In the genomic region with DNA sequence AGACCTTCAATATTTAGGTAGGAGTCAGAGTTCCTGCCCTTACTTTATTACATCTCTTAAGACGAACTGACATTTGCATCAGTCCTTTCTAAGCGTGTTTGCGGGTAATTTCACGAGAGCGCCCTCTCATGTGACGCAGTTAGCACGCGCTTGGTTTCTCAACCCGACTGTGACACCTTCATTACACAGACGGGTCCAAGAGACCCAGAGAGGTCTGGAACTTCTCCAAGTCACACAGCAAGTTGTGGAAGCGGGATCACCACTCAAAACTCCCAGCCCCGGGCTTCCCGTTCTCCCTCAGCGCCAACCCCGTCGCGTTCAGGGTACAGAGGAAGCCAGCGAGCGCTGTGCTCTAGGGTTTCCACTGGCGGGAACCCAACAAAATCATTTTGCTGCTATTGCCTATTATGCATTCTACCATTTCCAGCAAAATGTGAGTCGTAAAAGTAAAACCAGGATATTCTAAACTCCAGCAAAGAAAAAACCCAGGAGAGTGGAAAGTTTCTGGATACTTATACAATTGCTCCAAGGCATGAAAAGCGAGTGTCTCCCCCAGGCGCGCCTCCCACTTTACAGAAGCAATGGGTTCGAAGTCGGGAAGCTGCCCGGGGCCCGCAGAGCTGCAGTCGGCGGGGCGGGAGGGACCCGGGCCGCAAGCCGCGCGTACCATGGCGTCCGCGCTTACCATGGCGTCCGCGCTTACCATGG, we compare ENCODE assay signal across 8 cellular contexts. TPM values are rescaled to one million over a fixed set of nuclear protein-coding genes. Genes with fewer than 3 reads are reported as not detected.
DNase-seq lines count a peak whose midpoint lies in the region; ATAC-seq and TF ChIP-seq lines count a peak whose summit lies in the region.

No MANE protein-coding gene starts in this region.

- H3K79me2 ChIP-seq in PC-3 (ENCODE audit: low read length), result peaks cover 43% of the 10 kb centered on the region

- H3K9me3 ChIP-seq in PC-3 (ENCODE audit: low read length), result no peaks in the 10 kb centered on the region

- H3K4me2 ChIP-seq in PC-3 (ENCODE audit: low read length), result peak overlapping the region; percentile 89

- peaks cover 3% of the 10 kb centered on the region; the same call in 1 of the 2 replicates for H3K36me3 ChIP-seq in PC-3 (ENCODE audit: low read depth, low read length)

- peaks cover 18% of the 10 kb centered on the region for H3K36me3 Mint-ChIP-seq in nephron (ENCODE audit: low read depth)

- POLR2A ChIA-PET in PC-3 (lab: Charles Lee; ENCODE audit: unreplicated experiment), result no interaction called here

- TF ChIP-seq CTCF in PC-3 (conservative IDR thresholded peaks at IDR 0.05; ENCODE audit: low read depth, low read length) (peak; percentile 44; the same call in 1 of the 2 replicates), nephron (IDR thresholded peaks at IDR 0.05; ENCODE audit: unreplicated experiment in 3 of 3) (no peak)

- H3K27me3 Mint-ChIP-seq in nephron (ENCODE audit: low read depth), result no peaks in the 10 kb centered on the region

- intact Hi-C loops in PC-3 (cut with micrococcal nuclease), result loop anchor here (1.0 kb wide), 1 partner anchor 9 kb away; no protein-coding TSS in a partner anchor

- H3K4me1 ChIP-seq in PC-3 (ENCODE audit: insufficient read depth, low read length), result peaks cover 13% of the 10 kb centered on the region

- H3K27ac ChIP-seq in PC-3 (ENCODE audit: low read length), result peak overlapping the region; percentile 63

- peak; percentile 52 for DNase-seq in CMK (ENCODE audit: low read depth)
- peak; percentile 73 for DNase-seq in PC-3
- peak; percentile 42 for DNase-seq in activated T-helper 1 cell treated with Interleukin-2 at 50 U/mL for 16 hours (ENCODE audit: low read depth)
- DNase-seq in fibroblast of peridontal ligament (ENCODE audit: extremely low read depth), result peak; percentile 94
- peak; percentile 70 for DNase-seq in stimulated activated naive CD8-positive, alpha-beta T cell treated with anti-CD3 and anti-CD28 coated beads, Interleukin-15, Interleukin-2, amounts not matched to agents 100 U/mL and 50 U/mL, for 24 hours

- CTCF ChIA-PET in PC-3 (lab: Charles Lee), result interaction anchor here (1.0 to 1.1 kb wide), 4 partner anchors 9 to 127 kb away, joined by 4 to 14 read pairs (median 6); a partner anchor contains a TSS

- H3K9me3 Mint-ChIP-seq in nephron, result peaks cover 2% of the 10 kb centered on the region

- peaks cover 12% of the 10 kb centered on the region for H3K4me1 Mint-ChIP-seq in nephron

- peak; percentile 51 for ATAC-seq in GM19438 (IDR thresholded peaks at IDR 0.05; ENCODE audit: low read depth, unreplicated experiment)
- peak; percentile 54 for ATAC-seq in HG03571 (IDR thresholded peaks at IDR 0.05; ENCODE audit: unreplicated experiment)
- peak; percentile 42 for ATAC-seq in PC-3
- ATAC-seq in stimulated activated naive CD8-positive, alpha-beta T cell treated with anti-CD3 and anti-CD28 coated beads, Interleukin-15, Interleukin-2, amounts not matched to agents 100 U/mL and 50 U/mL, for 24 hours, result peak; percentile 51

- peak overlapping the region; percentile 3 to 47 (median 31) for H3K27ac Mint-ChIP-seq in nephron

- TSS peak; percentile 84 for BruUV-seq in PC-3 (replicated peaks; lab: Mats Ljungman, UMichigan)

- no peaks in the 10 kb centered on the region for H3K9me2 ChIP-seq in PC-3 (replicated peaks; ENCODE audit: low read length)

- no peaks in the 10 kb centered on the region for H3F3A ChIP-seq in PC-3 (ENCODE audit: low read length, unreplicated experiment)

- peak overlapping the region; percentile 79 for H2AFZ ChIP-seq in PC-3 (ENCODE audit: low read length)

- H3K4me3 Mint-ChIP-seq in nephron, result peak overlapping the region; percentile 78 to 84 (median 79)

- no peaks in the 10 kb centered on the region for H3K27me3 ChIP-seq in PC-3 (ENCODE audit: low read length)

- peak overlapping the region; percentile 92 for H3K9ac ChIP-seq in PC-3 (ENCODE audit: low read length)

- H4K20me1 ChIP-seq in PC-3 (ENCODE audit: low read length), result no peaks in the 10 kb centered on the region

- H3K4me3 ChIP-seq in PC-3 (ENCODE audit: low read length), result peak overlapping the region; percentile 80

RNA-seq across cellular contexts. Expression of a gene that starts 0.6 kb away (rescaled TPM):
- total RNA-seq in PC-3 (2014; rRNA removed), result 44.2 and 61.0 TPM in 2 replicates

RNA-seq across cellular contexts. Expression of a gene that starts 54.4 kb away (rescaled TPM):
- 63.2 and 69.7 TPM in 2 replicates for total RNA-seq in PC-3 (2014; rRNA removed)

Comparison
In these comparisons a context has a peak if more than half of its experiments do, and no peak if none do; other contexts are left out.
1. Peak in every context shown above with its lines: DNase-seq, ATAC-seq, H3K4me3 ChIP-seq and H3K27ac ChIP-seq.
2. DNase-seq: peak in every context shown above with its lines; median percentile 94 in fibroblast of peridontal ligament; 73 in PC-3; 70 in stimulated activated naive CD8-positive, alpha-beta T cell treated with anti-CD3 and anti-CD28 coated beads, Interleukin-15, Interleukin-2, amounts not matched to agents 100 U/mL and 50 U/mL, for 24 hours; 52 in CMK; 42 in activated T-helper 1 cell treated with Interleukin-2 at 50 U/mL for 16 hours.